Comparison of ENCODE assay signal across 9 cellular contexts in the genomic region with DNA sequence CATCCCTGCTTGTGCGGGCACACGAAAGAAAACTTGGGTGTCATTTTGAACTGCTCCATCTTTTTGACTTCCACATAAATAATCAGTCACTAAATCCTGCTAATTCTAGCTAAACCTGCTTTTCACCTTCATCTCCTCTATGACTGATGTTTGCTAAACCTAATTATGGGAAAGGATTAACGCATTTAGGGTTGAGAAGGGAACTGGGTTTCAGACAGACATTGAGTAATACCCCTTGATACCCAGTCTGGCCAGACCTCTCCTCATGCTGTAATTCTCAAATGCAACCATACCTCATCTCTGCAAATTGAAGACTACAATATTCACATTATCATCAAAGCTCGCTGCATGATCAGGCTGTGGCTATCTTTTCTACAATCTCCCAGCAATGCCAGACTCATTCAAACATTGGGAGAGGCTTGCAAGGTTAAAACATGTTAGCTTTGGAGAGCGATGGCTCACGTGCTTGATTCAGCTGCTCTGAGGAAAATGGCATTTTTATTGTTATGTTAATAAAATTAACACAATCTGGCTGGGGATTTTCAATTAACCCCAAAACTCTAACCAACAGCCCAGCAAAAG. TPM values are rescaled to one million over a fixed set of nuclear protein-coding genes. Genes with fewer than 3 reads are reported as not detected.
DNase-seq lines count a peak whose midpoint lies in the region; ATAC-seq and TF ChIP-seq lines count a peak whose summit lies in the region.
"Had no signal": no experiment of that assay in that cellular context is flagged by ENCODE, and none has a peak within 500 bp of the region (broad histone marks: within the 10 kb centered on the region; RNA-seq: fewer than 3 reads in every experiment).

No MANE protein-coding gene starts in this region.

- in situ Hi-C loops in mammary epithelial cell (cut with MboI; ENCODE audit: low sequenced_read_pairs in 2 of 2), result no loop called here

- no peaks in the 10 kb centered on the region for H3K27me3 ChIP-seq in CD8-positive, alpha-beta memory T cell (ENCODE audit: insufficient read depth, low read length, poor library complexity, severe bottlenecking)
- no peaks in the 10 kb centered on the region for H3K27me3 ChIP-seq in mammary epithelial cell (ENCODE audit: insufficient read depth, low read length)

- no peak for ATAC-seq in natural killer cell

- no peaks in the 10 kb centered on the region for H3K9me3 Mint-ChIP-seq in CD8-positive, alpha-beta memory T cell
- no peaks in the 10 kb centered on the region for H3K9me3 Mint-ChIP-seq in activated naive CD8-positive, alpha-beta T cell treated with anti-CD3 and anti-CD28 coated beads for 36 hours
- no peaks in the 10 kb centered on the region for H3K9me3 Mint-ChIP-seq in natural killer cell

- dilution Hi-C loops in mammary epithelial cell (cut with HindIII; ENCODE audit: low sequenced_read_pairs), result no loop called here

- peaks cover 71 to 90% (median 86%) of the 10 kb centered on the region in 3 donors for H3K4me1 Mint-ChIP-seq in CD8-positive, alpha-beta memory T cell
- peaks cover 65% of the 10 kb centered on the region for H3K4me1 Mint-ChIP-seq in activated naive CD8-positive, alpha-beta T cell treated with anti-CD3 and anti-CD28 coated beads for 36 hours
- H3K4me1 Mint-ChIP-seq in natural killer cell, result peaks cover 68 to 69% of the 10 kb centered on the region in 2 donors

- H3K27me3 Mint-ChIP-seq in CD8-positive, alpha-beta memory T cell, result no peaks in the 10 kb centered on the region
- no peaks in the 10 kb centered on the region for H3K27me3 Mint-ChIP-seq in activated naive CD8-positive, alpha-beta T cell treated with anti-CD3 and anti-CD28 coated beads for 36 hours
- H3K27me3 Mint-ChIP-seq in natural killer cell (ENCODE audit: low read depth in 2 of 2), result no peaks in the 10 kb centered on the region

- no peak overlapping the region for H3K4me2 ChIP-seq in mammary epithelial cell (ENCODE audit: insufficient read depth, low read depth, low read length)

- no peak for DNase-seq in CD8-positive, alpha-beta memory T cell
- no peak for DNase-seq in activated naive CD8-positive, alpha-beta T cell treated with anti-CD3 and anti-CD28 coated beads for 36 hours
- DNase-seq in natural killer cell (no peak), mammary epithelial cell (no peak), SW480 (ENCODE audit: low spot score) (no peak), NCI-H446 treated with DMSO at 0.1 percent for 48 hours (lab: John Stamatoyannopoulos, UW) (no peak)
- DNase-seq: activated CD4-positive, alpha-beta T cell treated with anti-CD3 and anti-CD28 coated beads for 4 hours; NCI-H2029 treated with DMSO at 0.1 percent for 48 hours had no signal

- no peak overlapping the region for H3K9ac ChIP-seq in mammary epithelial cell (ENCODE audit: insufficient read depth, low read length)

- peaks cover 10 to 54% (median 13%) of the 10 kb centered on the region in 3 donors for H3K36me3 Mint-ChIP-seq in CD8-positive, alpha-beta memory T cell
- peaks cover 32% of the 10 kb centered on the region for H3K36me3 Mint-ChIP-seq in activated naive CD8-positive, alpha-beta T cell treated with anti-CD3 and anti-CD28 coated beads for 36 hours
- H3K36me3 Mint-ChIP-seq in natural killer cell, result peaks cover 18% of the 10 kb centered on the region

- CTCF ChIA-PET in CD8-positive, alpha-beta memory T cell (lab: Charles Lee), result interaction anchor here (1.3 kb wide), 1 partner anchor 22 kb away, joined by 4 read pairs; no protein-coding TSS in a partner anchor
- CTCF ChIA-PET in mammary epithelial cell (lab: Charles Lee; ENCODE audit: low non-redundant PET), result no interaction called here

- no peaks in the 10 kb centered on the region for H3K9me3 ChIP-seq in CD8-positive, alpha-beta memory T cell (ENCODE audit: low read length)
- H3K9me3 ChIP-seq in KOPT-K1 (ENCODE audit: insufficient read depth, low read length, poor library complexity, severe bottlenecking), result no peaks in the 10 kb centered on the region
- H3K9me3 ChIP-seq in mammary epithelial cell (replicated peaks; ENCODE audit: insufficient read depth, low read length), result no peaks in the 10 kb centered on the region

- no peak overlapping the region for H3K27ac ChIP-seq in CD8-positive, alpha-beta memory T cell (ENCODE audit: low read depth, low read length)
- peak overlapping the region; percentile 92 for H3K27ac ChIP-seq in KOPT-K1 (ENCODE audit: low read depth, low read length, poor library complexity, severe bottlenecking)
- H3K27ac ChIP-seq in mammary epithelial cell (ENCODE audit: insufficient read depth, low read depth, low read length), result no peak overlapping the region

- peak overlapping the region in 5 of 8 donors; percentile 1 to 94 (median 85) for H3K27ac Mint-ChIP-seq in CD8-positive, alpha-beta memory T cell
- H3K27ac Mint-ChIP-seq in activated naive CD8-positive, alpha-beta T cell treated with anti-CD3 and anti-CD28 coated beads for 36 hours, result peak overlapping the region; percentile 96
- peak overlapping the region; percentile 95 to 98 for H3K27ac Mint-ChIP-seq in natural killer cell

- POLR2A ChIA-PET in CD8-positive, alpha-beta memory T cell (lab: Charles Lee), result interaction anchor here (0.5 to 3.9 kb wide), 2 partner anchors 163 to 192 kb away, joined by 3 to 34 read pairs; no protein-coding TSS in a partner anchor

- H2AFZ ChIP-seq in mammary epithelial cell (ENCODE audit: low read depth, low read length), result no peak overlapping the region

- H3K4me3 ChIP-seq in CD8-positive, alpha-beta memory T cell (ENCODE audit: low read length), result no peak overlapping the region
- H3K4me3 ChIP-seq in mammary epithelial cell (replicated peaks in 1 of 3; ENCODE audit: insufficient read depth in 1 of 3, low read depth in 2 of 3, low read length in 3 of 3), result no peak overlapping the region

- BruUV-seq in mammary epithelial cell (replicated peaks; lab: Mats Ljungman, UMichigan), result no TSS peak

- H3K4me1 ChIP-seq in CD8-positive, alpha-beta memory T cell (ENCODE audit: insufficient read depth, low read length), result peaks cover 57% of the 10 kb centered on the region
- H3K4me1 ChIP-seq in mammary epithelial cell (ENCODE audit: insufficient read depth, low read length), result peaks cover 33% of the 10 kb centered on the region

- H4K20me1 ChIP-seq in mammary epithelial cell (ENCODE audit: insufficient read depth, low read length), result no peaks in the 10 kb centered on the region

- no peak for TF ChIP-seq CTCF in natural killer cell (IDR thresholded peaks at IDR 0.05)
- no peak for TF ChIP-seq CTCF in mammary epithelial cell (conservative IDR thresholded peaks at IDR 0.05 in 1 of 2, IDR thresholded peaks at IDR 0.05 in 1 of 2; ENCODE audit: extremely low read depth in 1 of 2, insufficient read depth in 1 of 2, low read depth in 1 of 2, low read length in 2 of 2)

- intact Hi-C loops in natural killer cell (cut with micrococcal nuclease) (no loop called here), mammary epithelial cell (cut with micrococcal nuclease) (no loop called here)

- WGBS in mammary epithelial cell (ENCODE audit: low coverage, missing lambda C conversion rate), result 78% methylated on average over 6 of the region's 6 CpGs

- H3K79me2 ChIP-seq in mammary epithelial cell (ENCODE audit: insufficient read depth, low read length), result peaks cover 86% of the 10 kb centered on the region

- peak overlapping the region in 5 of 7 donors; percentile 9 to 51 (median 35) for H3K4me3 Mint-ChIP-seq in CD8-positive, alpha-beta memory T cell
- peak overlapping the region; percentile 90 for H3K4me3 Mint-ChIP-seq in activated naive CD8-positive, alpha-beta T cell treated with anti-CD3 and anti-CD28 coated beads for 36 hours
- H3K4me3 Mint-ChIP-seq in natural killer cell, result no peak overlapping the region

- peaks cover 17% of the 10 kb centered on the region for H3K36me3 ChIP-seq in CD8-positive, alpha-beta memory T cell (ENCODE audit: insufficient read depth, low read length)
- H3K36me3 ChIP-seq in KOPT-K1 (ENCODE audit: insufficient read depth, low read length) (peaks cover 29% of the 10 kb centered on the region), mammary epithelial cell (ENCODE audit: insufficient read depth, low read length) (peaks cover 11% of the 10 kb centered on the region)

RNA-seq across cellular contexts. Expression of a gene that starts 2.4 kb away (rescaled TPM):
- 10 to 100 TPM; 36.7 to 36.8 TPM for total RNA-seq in CD8-positive, alpha-beta memory T cell
- polyA plus RNA-seq in CD8-positive, alpha-beta memory T cell, result 18.9 TPM
- total RNA-seq in activated naive CD8-positive, alpha-beta T cell treated with anti-CD3 and anti-CD28 coated beads for 36 hours, result 10 to 100 TPM; 46.9 to 51.3 TPM
- total RNA-seq in natural killer cell (10 to 100 TPM; 44.8 to 53.6 (median 50.7) TPM), mammary epithelial cell (10 to 100 TPM; 33.6 to 38.3 TPM)
- 18.3 TPM for polyA plus RNA-seq in mammary epithelial cell
- polyA minus RNA-seq in mammary epithelial cell, result 9.7 TPM

RNA-seq across cellular contexts. Expression of a gene that starts 2.5 kb away (rescaled TPM):
- total RNA-seq in CD8-positive, alpha-beta memory T cell, result 10 to 100 TPM; 32.8 to 33.3 TPM
- 28.5 TPM for polyA plus RNA-seq in CD8-positive, alpha-beta memory T cell
- 10 to 100 TPM; 34.5 to 36.6 TPM for total RNA-seq in activated naive CD8-positive, alpha-beta T cell treated with anti-CD3 and anti-CD28 coated beads for 36 hours
- 10 to 100 TPM; 18.8 to 21.5 (median 21.4) TPM for total RNA-seq in natural killer cell
- total RNA-seq in mammary epithelial cell, result 10 to 100 TPM; 16.3 to 20.8 TPM
- polyA plus RNA-seq in mammary epithelial cell, result 20.7 TPM
- polyA minus RNA-seq in mammary epithelial cell, result 21.7 TPM

RNA-seq across cellular contexts. Expression of a gene that starts 31.1 kb away (rescaled TPM):
- 10 to 100 TPM; 53.9 to 58.8 TPM for total RNA-seq in CD8-positive, alpha-beta memory T cell
- polyA plus RNA-seq in CD8-positive, alpha-beta memory T cell, result 41.5 TPM
- 10 to 100 TPM; 45.9 to 50.1 TPM for total RNA-seq in activated naive CD8-positive, alpha-beta T cell treated with anti-CD3 and anti-CD28 coated beads for 36 hours
- total RNA-seq in natural killer cell (100 to 1,000 TPM; 108 to 131 (median 124) TPM), mammary epithelial cell (10 to 100 TPM; 35.7 to 38.3 TPM)
- polyA plus RNA-seq in mammary epithelial cell, result 21.5 TPM
- polyA minus RNA-seq in mammary epithelial cell, result 61.8 TPM

RNA-seq across cellular contexts. Expression of a gene that starts 52.1 kb away (rescaled TPM):
- total RNA-seq in CD8-positive, alpha-beta memory T cell, result 10 to 100 TPM; 13.1 to 14.2 TPM
- 4.1 TPM for polyA plus RNA-seq in CD8-positive, alpha-beta memory T cell
- 10 to 100 TPM; 14.9 to 15.9 TPM for total RNA-seq in activated naive CD8-positive, alpha-beta T cell treated with anti-CD3 and anti-CD28 coated beads for 36 hours
- 1 to 10 TPM; 1.6 to 3.0 (median 1.9) TPM for total RNA-seq in natural killer cell
- total RNA-seq in mammary epithelial cell, result 10 to 100 TPM in 1 of 2 donors, 1 to 10 TPM in 1; 6.1 to 16.5 TPM
- polyA plus RNA-seq in mammary epithelial cell, result 4.1 TPM
- 3.9 TPM for polyA minus RNA-seq in mammary epithelial cell
